1 cellular context compared by ENCODE assay signal in the genomic region with DNA sequence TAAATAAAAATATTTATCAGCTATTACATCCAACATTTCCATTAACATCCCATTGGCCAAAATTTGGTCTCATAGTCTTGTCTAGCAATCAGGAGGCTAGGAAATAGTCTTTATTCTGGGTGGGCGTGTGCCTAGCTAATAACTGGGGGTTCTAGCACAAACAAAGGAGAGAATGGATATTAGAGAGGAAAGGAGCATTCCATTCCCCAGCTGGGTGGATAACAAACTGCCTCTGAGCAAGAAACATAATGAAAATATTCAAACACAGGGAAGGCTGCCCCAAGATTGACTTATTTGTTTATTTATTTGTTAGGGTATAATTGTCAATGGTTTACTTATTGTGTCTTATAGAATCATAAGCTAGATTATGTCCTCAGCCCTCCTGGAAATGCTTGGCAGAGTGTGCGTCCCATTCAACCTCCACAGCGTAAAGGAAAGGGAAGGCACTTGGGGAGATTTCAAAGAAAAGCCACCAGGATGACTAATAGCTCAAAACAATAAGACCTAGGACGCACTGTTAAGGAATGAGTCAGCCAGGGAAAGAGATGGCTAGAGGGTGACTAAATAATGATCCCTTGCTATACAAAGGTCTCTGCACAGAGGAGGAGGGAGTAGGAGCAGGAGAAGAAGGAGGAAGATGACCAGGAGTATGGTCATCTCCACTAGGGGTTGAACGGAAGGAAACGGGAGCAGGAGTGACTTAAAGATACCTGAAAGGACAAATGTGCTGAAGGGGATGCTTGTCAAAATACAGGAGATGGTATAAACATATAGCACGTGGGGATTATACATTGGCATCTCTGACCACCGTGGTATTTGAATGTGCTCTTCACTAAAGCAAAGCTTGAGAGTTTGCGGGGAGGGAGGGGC.
TF ChIP-seq lines count a peak whose summit lies in the region.

No MANE protein-coding gene starts in this region.

TF ChIP-seq in IMR-90, 13 proteins besides CTCF, POLR2A, EP300 and RAD21:
- TF ChIP-seq FOS (IDR thresholded peaks at IDR 0.05; ENCODE audit: low read depth, low read length): peak; percentile 95
- no peak for TF ChIP-seq MXI1 (IDR thresholded peaks at IDR 0.05; ENCODE audit: borderline replicate concordance, low read depth, low read length)
- no peak for TF ChIP-seq NFE2L2 (IDR thresholded peaks at IDR 0.05; ENCODE audit: low read depth, low read length)
- no peak for TF ChIP-seq RCOR1 (IDR thresholded peaks at IDR 0.05; ENCODE audit: insufficient replicate concordance, low read length)
- peak; percentile 57; the same call in 1 of the 2 replicates for TF ChIP-seq MAZ (IDR thresholded peaks at IDR 0.05; ENCODE audit: borderline replicate concordance, low read depth, low read length)
- TF ChIP-seq USF2 (IDR thresholded peaks at IDR 0.05; ENCODE audit: low read depth, low read length): no peak
- no peak for TF ChIP-seq MAFK (IDR thresholded peaks at IDR 0.05; ENCODE audit: low read depth, low read length)
TF ChIP-seq in IMR-90: peak in this region for 2.
